In genomic region chr18:25434771-25435461, GRCh38 we compare ENCODE assay signal across 23 cellular contexts.
A peak's percentile ranks its signal among the peaks of the same experiment; 100 is the strongest.
DNase-seq lines count a peak whose midpoint lies in the region; ATAC-seq and TF ChIP-seq lines count a peak whose summit lies in the region.
"Had no signal": no experiment of that assay in that cellular context is flagged by ENCODE, and none has a peak within 500 bp of the region (broad histone marks: within the 10 kb centered on the region; RNA-seq: fewer than 3 reads in every experiment).

No MANE protein-coding gene starts in this region.

- no peaks in the 10 kb centered on the region for H3K9me3 ChIP-seq in breast epithelium
- no peaks in the 10 kb centered on the region for H3K9me3 ChIP-seq in heart right ventricle
- H3K9me3 ChIP-seq: BLaER1 had no signal

- no peak overlapping the region for H3K27ac ChIP-seq in breast epithelium
- H3K27ac ChIP-seq in heart right ventricle: no peak overlapping the region
- H3K27ac ChIP-seq: 22Rv1, BLaER1, PC-9, RWPE1 had no signal

- CTCF ChIA-PET in MCF 10A (lab: Yijun Ruan, JAX): interaction anchor here (0.6 kb wide), 1 partner anchor 84 kb away, joined by 4 read pairs; no protein-coding TSS in a partner anchor

- H3K36me3 ChIP-seq in breast epithelium (no peaks in the 10 kb centered on the region), heart right ventricle (no peaks in the 10 kb centered on the region)
- H3K36me3 ChIP-seq: BLaER1 had no signal

- H3K4me1 ChIP-seq in breast epithelium: no peaks in the 10 kb centered on the region
- H3K4me1 ChIP-seq in heart right ventricle: peaks cover 0 to 9% (median 0%) of the 10 kb centered on the region in 9 donors
- H3K4me1 ChIP-seq: BLaER1 had no signal

- H3K27me3 ChIP-seq in breast epithelium (no peaks in the 10 kb centered on the region), heart right ventricle (no peaks in the 10 kb centered on the region)
- H3K27me3 ChIP-seq: BLaER1 had no signal

- no peak for TF ChIP-seq CTCF in MCF 10A (IDR thresholded peaks at IDR 0.05; ENCODE audit: unreplicated experiment)
- TF ChIP-seq CTCF in breast epithelium (IDR thresholded peaks at IDR 0.05): no peak
- TF ChIP-seq CTCF in heart right ventricle (IDR thresholded peaks at IDR 0.05): no peak

- DNase-seq in MCF 10A (ENCODE audit: unreplicated experiment) (peak; percentile 1), breast epithelium (ENCODE audit: low spot score in 2 of 2) (no peak), amniotic epithelial cell (ENCODE audit: low read depth) (peak; percentile 28), kidney tubule cell (ENCODE audit: low spot score) (peak; percentile 61), heart right ventricle (no peak), NCI-H524 treated with DMSO at 0.1 percent for 48 hours (lab: John Stamatoyannopoulos, UW) (no peak)
- no peak for DNase-seq in activated T-helper 1 cell treated with anti-CD3 and anti-CD28 coated beads, Interleukin-12 subunit alpha, Interleukin-12 subunit beta, Interleukin-2, Interleukin-4 antibody, amounts not matched to agents 30 ng/mL and 10 ng/mL and 1 ng/mL, durations not matched to agents 14 hours and 24 hours and 36 hours (ENCODE audit: low spot score)
- DNase-seq: ACHN; CD4-positive, alpha-beta memory T cell; GOT3; HCEC 1CT; Karpas-422; NCI-H1694; NCI-H2081; NCI-H2171; NCI-H526 treated with DMSO at 0.1 percent for 48 hours; PC-9; SIG-M5 had no signal

- no peak for TF ChIP-seq POLR2A in breast epithelium (IDR thresholded peaks at IDR 0.05)

- 91 to 92% methylated on average over 4 of the region's 4 CpGs for WGBS in heart right ventricle, 2 donors

- ATAC-seq in heart right ventricle: no peak
- ATAC-seq in HG03432 (IDR thresholded peaks at IDR 0.05; ENCODE audit: unreplicated experiment): no peak
- ATAC-seq: SK-N-SH treated with all-trans-retinoic acid at 6 μM for 48 hours had no signal

- no TSS peak for BruUV-seq in MCF 10A (replicated peaks; lab: Mats Ljungman, UMichigan)

- no peak overlapping the region for H3K27ac Mint-ChIP-seq in MCF 10A (ENCODE audit: low read depth, unreplicated experiment)
- no peak overlapping the region for H3K27ac Mint-ChIP-seq in activated T-helper 1 cell treated with anti-CD3 and anti-CD28 coated beads, Interleukin-12 subunit alpha, Interleukin-12 subunit beta, Interleukin-2, Interleukin-4 antibody, amounts not matched to agents 30 ng/mL and 10 ng/mL and 1 ng/mL, durations not matched to agents 14 hours and 24 hours and 36 hours
- H3K27ac Mint-ChIP-seq: CD4-positive, alpha-beta memory T cell had no signal

- H3K4me3 ChIP-seq in breast epithelium (no peak overlapping the region), heart right ventricle (no peak overlapping the region)
- H3K4me3 ChIP-seq: BLaER1, PC-9 had no signal

- POLR2A ChIA-PET in MCF 10A (lab: Yijun Ruan, JAX): interaction anchor here (0.6 kb wide), 1 partner anchor 1001 kb away, joined by 3 read pairs; no protein-coding TSS in a partner anchor

- no peaks in the 10 kb centered on the region for H3K4me1 Mint-ChIP-seq in MCF 10A (ENCODE audit: insufficient read depth, unreplicated experiment)
- H3K4me1 Mint-ChIP-seq in activated T-helper 1 cell treated with anti-CD3 and anti-CD28 coated beads, Interleukin-12 subunit alpha, Interleukin-12 subunit beta, Interleukin-2, Interleukin-4 antibody, amounts not matched to agents 30 ng/mL and 10 ng/mL and 1 ng/mL, durations not matched to agents 14 hours and 24 hours and 36 hours (ENCODE audit: low read depth): no peaks in the 10 kb centered on the region
- H3K4me1 Mint-ChIP-seq: CD4-positive, alpha-beta memory T cell had no signal

- H3K36me3 Mint-ChIP-seq in MCF 10A (ENCODE audit: insufficient read depth, unreplicated experiment): no peaks in the 10 kb centered on the region
- no peaks in the 10 kb centered on the region for H3K36me3 Mint-ChIP-seq in activated T-helper 1 cell treated with anti-CD3 and anti-CD28 coated beads, Interleukin-12 subunit alpha, Interleukin-12 subunit beta, Interleukin-2, Interleukin-4 antibody, amounts not matched to agents 30 ng/mL and 10 ng/mL and 1 ng/mL, durations not matched to agents 14 hours and 24 hours and 36 hours (ENCODE audit: low read depth)
- H3K36me3 Mint-ChIP-seq: CD4-positive, alpha-beta memory T cell had no signal

- intact Hi-C loops in MCF 10A (cut with micrococcal nuclease) (no loop called here), breast epithelium (cut with DNase I; ENCODE audit: low total_unique reads) (no loop called here), heart right ventricle (cut with DNase I) (no loop called here)
- intact Hi-C loops in activated T-helper 1 cell treated with anti-CD3 and anti-CD28 coated beads, Interleukin-12 subunit alpha, Interleukin-12 subunit beta, Interleukin-2, Interleukin-4 antibody, amounts not matched to agents 30 ng/mL and 10 ng/mL and 1 ng/mL, durations not matched to agents 14 hours and 24 hours and 36 hours (cut with micrococcal nuclease): no loop called here

- no peaks in the 10 kb centered on the region for H3K27me3 Mint-ChIP-seq in MCF 10A (ENCODE audit: insufficient read depth, unreplicated experiment)
- H3K27me3 Mint-ChIP-seq in activated T-helper 1 cell treated with anti-CD3 and anti-CD28 coated beads, Interleukin-12 subunit alpha, Interleukin-12 subunit beta, Interleukin-2, Interleukin-4 antibody, amounts not matched to agents 30 ng/mL and 10 ng/mL and 1 ng/mL, durations not matched to agents 14 hours and 24 hours and 36 hours (ENCODE audit: insufficient read depth): no peaks in the 10 kb centered on the region
- H3K27me3 Mint-ChIP-seq: CD4-positive, alpha-beta memory T cell had no signal

- peaks cover 23% of the 10 kb centered on the region for H3K9me3 Mint-ChIP-seq in MCF 10A (ENCODE audit: unreplicated experiment)
- H3K9me3 Mint-ChIP-seq in activated T-helper 1 cell treated with anti-CD3 and anti-CD28 coated beads, Interleukin-12 subunit alpha, Interleukin-12 subunit beta, Interleukin-2, Interleukin-4 antibody, amounts not matched to agents 30 ng/mL and 10 ng/mL and 1 ng/mL, durations not matched to agents 14 hours and 24 hours and 36 hours: no peaks in the 10 kb centered on the region

- no peak overlapping the region for H3K4me3 Mint-ChIP-seq in MCF 10A (ENCODE audit: unreplicated experiment)
- H3K4me3 Mint-ChIP-seq in activated T-helper 1 cell treated with anti-CD3 and anti-CD28 coated beads, Interleukin-12 subunit alpha, Interleukin-12 subunit beta, Interleukin-2, Interleukin-4 antibody, amounts not matched to agents 30 ng/mL and 10 ng/mL and 1 ng/mL, durations not matched to agents 14 hours and 24 hours and 36 hours: no peak overlapping the region
- H3K4me3 Mint-ChIP-seq: CD4-positive, alpha-beta memory T cell had no signal

Comparison
In these comparisons a context has a peak if more than half of its experiments do, and no peak if none do; other contexts are left out.
1. DNase-seq: peak in MCF 10A (single experiment), amniotic epithelial cell (single experiment) and kidney tubule cell (single experiment); none in breast epithelium (0 of 2), heart right ventricle (0 of 2), NCI-H524 treated with DMSO at 0.1 percent for 48 hours (single experiment) and activated T-helper 1 cell treated with anti-CD3 and anti-CD28 coated beads, Interleukin-12 subunit alpha, Interleukin-12 subunit beta, Interleukin-2, Interleukin-4 antibody, amounts not matched to agents 30 ng/mL and 10 ng/mL and 1 ng/mL, durations not matched to agents 14 hours and 24 hours and 36 hours (single experiment).